14 cellular contexts compared by ENCODE assay signal in the genomic region with DNA sequence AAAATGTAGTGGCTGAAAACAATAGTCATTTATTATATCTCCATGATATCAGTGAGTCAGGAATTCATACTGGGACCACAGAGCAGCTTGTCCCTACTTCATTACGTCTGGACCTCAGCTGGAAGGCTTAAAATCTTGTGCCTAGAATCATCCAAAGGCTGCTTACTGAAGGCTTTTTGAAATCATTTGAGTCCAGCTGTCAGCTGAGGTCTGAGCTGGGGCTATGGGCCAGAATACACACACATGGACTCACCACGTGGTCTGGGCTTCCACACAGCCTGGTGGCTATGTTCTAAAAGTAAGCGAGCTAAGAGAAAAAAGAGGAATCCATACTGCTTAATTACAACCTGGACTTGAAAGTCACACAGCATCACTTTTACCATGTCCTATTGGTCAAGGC.
A peak's percentile ranks its signal among the peaks of the same experiment; 100 is the strongest.
DNase-seq lines count a peak whose midpoint lies in the region; ATAC-seq and TF ChIP-seq lines count a peak whose summit lies in the region.
"Had no signal": no experiment of that assay in that cellular context is flagged by ENCODE, and none has a peak within 500 bp of the region (broad histone marks: within the 10 kb centered on the region; RNA-seq: fewer than 3 reads in every experiment).

No MANE protein-coding gene starts in this region.

- DNase-seq in NCI-H82 (lab: John Stamatoyannopoulos, UW), result peak; percentile 69
- peak; percentile 95 for DNase-seq in choroid plexus epithelial cell (ENCODE audit: low read depth)
- DNase-seq in left lung, result peak in 1 of 2 donors; percentile 34
- no peak for DNase-seq in thoracic aorta (ENCODE audit: low spot score)
- no peak for DNase-seq in stimulated activated naive CD4-positive, alpha-beta T cell treated with Interleukin-2 at 50 U/mL for 16 hours (lab: John Stamatoyannopoulos, UW)
- no peak for DNase-seq in cerebellar nuclear complex (lab: John Stamatoyannopoulos, UW)
- DNase-seq: activated CD4-positive, CD25-positive, alpha-beta regulatory T cell; activated T-cell treated with anti-CD3 and anti-CD28 coated beads, Interleukin-2, amount 50 U/mL, for 1 hour; CD4-positive, alpha-beta memory T cell; GF-D8; HFFc6; NCI-H748 treated with DMSO at 0.1 percent for 48 hours had no signal

- H3K27ac ChIP-seq in left lung (no peak overlapping the region), thoracic aorta (no peak overlapping the region)
- H3K27ac ChIP-seq: SK-N-MC had no signal

- H3K4me3 ChIP-seq in choroid plexus epithelial cell (ENCODE audit: low read depth, low read length) (no peak overlapping the region), left lung (no peak overlapping the region), thoracic aorta (no peak overlapping the region)
- H3K4me3 ChIP-seq: SK-N-MC had no signal

- peak; percentile 45 for ATAC-seq in left lung
- ATAC-seq in thoracic aorta (ENCODE audit: insufficient number of reproducible peaks, low FRiP score, low read depth), result peak; percentile 65
- ATAC-seq in HG03354 (IDR thresholded peaks at IDR 0.05; ENCODE audit: poor library complexity, severe bottlenecking, unreplicated experiment), result no peak

- intact Hi-C loops in left lung (cut with DNase I), result no loop called here

- H3K4me1 ChIP-seq in left lung (no peaks in the 10 kb centered on the region), thoracic aorta (ENCODE audit: control insufficient read depth in 1 of 2, low read depth in 2 of 2) (peaks cover 0 to 14% of the 10 kb centered on the region in 2 donors)

- H3K9me3 ChIP-seq in left lung, result no peaks in the 10 kb centered on the region
- no peaks in the 10 kb centered on the region for H3K9me3 ChIP-seq in thoracic aorta

- TF ChIP-seq CTCF in choroid plexus epithelial cell (conservative IDR thresholded peaks at IDR 0.05; ENCODE audit: low read depth, low read length), result no peak
- TF ChIP-seq CTCF in left lung (IDR thresholded peaks at IDR 0.05), result no peak
- TF ChIP-seq CTCF in thoracic aorta (IDR thresholded peaks at IDR 0.05), result no peak

- H3K36me3 ChIP-seq in left lung, result no peaks in the 10 kb centered on the region
- no peaks in the 10 kb centered on the region for H3K36me3 ChIP-seq in thoracic aorta

- H3K27me3 ChIP-seq in left lung (no peaks in the 10 kb centered on the region), thoracic aorta (replicated peaks; ENCODE audit: insufficient read depth) (no peaks in the 10 kb centered on the region)

Comparison
In these comparisons a context has a peak if more than half of its experiments do, and no peak if none do; other contexts are left out.
1. DNase-seq: peak in NCI-H82 (single experiment) and choroid plexus epithelial cell (single experiment); none in thoracic aorta (single experiment), stimulated activated naive CD4-positive, alpha-beta T cell treated with Interleukin-2 at 50 U/mL for 16 hours (single experiment) and cerebellar nuclear complex (0 of 2).